In the genomic region with DNA sequence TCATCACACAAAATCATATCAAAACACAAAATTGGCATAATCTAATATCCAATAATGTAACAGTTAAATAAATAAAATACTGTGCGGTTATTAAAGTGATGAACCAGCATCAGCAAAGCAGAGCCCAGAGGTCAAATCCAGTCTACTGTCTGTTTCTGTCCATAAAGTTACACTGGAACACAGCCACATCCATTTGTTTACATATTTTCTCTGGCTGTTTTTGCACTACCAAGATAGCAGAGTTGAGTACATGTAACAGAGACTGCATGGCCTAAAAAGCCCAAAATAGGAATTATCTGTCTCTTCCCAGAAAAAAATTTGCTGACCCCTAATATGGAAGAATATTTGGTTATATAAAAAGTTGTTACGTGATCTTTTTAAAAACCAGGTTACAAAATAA, we compare ENCODE assay signal across 23 cellular contexts.
"Had no signal": no experiment of that assay in that cellular context is flagged by ENCODE, and none has a peak within 500 bp of the region (broad histone marks: within the 10 kb centered on the region; RNA-seq: fewer than 3 reads in every experiment).

No MANE protein-coding gene starts in this region.

- H3K27ac Mint-ChIP-seq: activated CD4-positive, alpha-beta T cell treated with anti-CD3 and anti-CD28 coated beads for 36 hours; activated naive CD8-positive, alpha-beta T cell; activated T-helper 2 cell treated with anti-CD3 and anti-CD28 coated beads, Interferon-gamma antibody, Interleukin-2, Interleukin-4, amounts not matched to agents 10 μg/mL and 5 μg/mL and 100 μg/mL, durations not matched to agents 14 hours and 24 hours and 36 hours; endodermal cell; memory B cell; nephron progenitor cell; stimulated activated naive CD8-positive, alpha-beta T cell treated with anti-CD3 and anti-CD28 coated beads, Interleukin-15, amount 100 ng/mL, for 72 hours had no signal

- H3K9me3 Mint-ChIP-seq: activated T-cell treated with anti-CD3 and anti-CD28 coated beads, Interleukin-2, amount 50 U/mL, for 4 hours; activated T-helper 2 cell treated with anti-CD3 and anti-CD28 coated beads, Interferon-gamma antibody, Interleukin-2, Interleukin-4, amounts not matched to agents 10 μg/mL and 5 μg/mL and 100 μg/mL, durations not matched to agents 14 hours and 24 hours and 36 hours; central memory CD8-positive, alpha-beta T cell; endodermal cell; memory B cell; nephron progenitor cell; stimulated activated naive CD8-positive, alpha-beta T cell treated with anti-CD3 and anti-CD28 coated beads, Interleukin-15, amount 100 ng/mL, for 72 hours had no signal

- DNase-seq: activated CD4-positive, alpha-beta T cell treated with anti-CD3 and anti-CD28 coated beads for 36 hours; activated CD4-positive, alpha-beta T cell treated with anti-CD3 and anti-CD28 coated beads, Interleukin-2, amount 50 U/mL, for 48 hours; activated CD8-positive, alpha-beta memory T cell treated with anti-CD3 and anti-CD28 coated beads, Interleukin-2, amount 50 U/mL, for 48 hours; activated naive CD4-positive, alpha-beta T cell; activated T-cell treated with anti-CD3 and anti-CD28 coated beads, Interleukin-2, amount 50 U/mL, for 4 hours; amniotic stem cell; endodermal cell; foreskin keratinocyte; left ventricle myocardium superior; nephron progenitor cell; pancreas; right cardiac atrium; stimulated activated CD4-positive, alpha-beta T cell treated with anti-CD3 and anti-CD28 coated beads, Interleukin-12 subunit alpha, Interleukin-12 subunit beta, amount 100 ng/mL, for 4 hours; stimulated activated CD4-positive, alpha-beta T cell treated with anti-CD3 and anti-CD28 coated beads, Interleukin-4, amount 100 ng/mL, for 4 hours; stimulated activated naive CD8-positive, alpha-beta T cell treated with anti-CD3 and anti-CD28 coated beads, Interleukin-15, amount 100 ng/mL, for 72 hours; T-helper 1 cell had no signal

- ATAC-seq: activated CD4-positive, alpha-beta T cell treated with anti-CD3 and anti-CD28 coated beads for 36 hours; activated T-cell treated with anti-CD3 and anti-CD28 coated beads, Interleukin-2, amount 50 U/mL, for 4 hours; foreskin keratinocyte; left ventricle myocardium superior; pancreas; right cardiac atrium; stimulated activated naive CD8-positive, alpha-beta T cell treated with anti-CD3 and anti-CD28 coated beads, Interleukin-15, amount 100 ng/mL, for 72 hours had no signal

- H3K27me3 Mint-ChIP-seq: activated CD4-positive, alpha-beta T cell treated with anti-CD3 and anti-CD28 coated beads for 36 hours; activated naive CD8-positive, alpha-beta T cell; central memory CD8-positive, alpha-beta T cell; memory B cell; stimulated activated naive CD8-positive, alpha-beta T cell treated with anti-CD3 and anti-CD28 coated beads, Interleukin-15, amount 100 ng/mL, for 72 hours had no signal

- H3K4me3 Mint-ChIP-seq: activated CD4-positive, alpha-beta T cell treated with anti-CD3 and anti-CD28 coated beads for 36 hours; activated naive CD8-positive, alpha-beta T cell; activated T-cell treated with anti-CD3 and anti-CD28 coated beads, Interleukin-2, amount 50 U/mL, for 4 hours; central memory CD8-positive, alpha-beta T cell; endodermal cell; memory B cell; nephron progenitor cell; stimulated activated naive CD8-positive, alpha-beta T cell treated with anti-CD3 and anti-CD28 coated beads, Interleukin-15, amount 100 ng/mL, for 72 hours had no signal

- H3K4me1 Mint-ChIP-seq: activated CD4-positive, alpha-beta T cell treated with anti-CD3 and anti-CD28 coated beads for 36 hours; central memory CD8-positive, alpha-beta T cell; memory B cell; stimulated activated naive CD8-positive, alpha-beta T cell treated with anti-CD3 and anti-CD28 coated beads, Interleukin-15, amount 100 ng/mL, for 72 hours had no signal

- H3K4me3 ChIP-seq: breast epithelium, coronary artery, pancreas, tibial nerve had no signal
